14 cellular contexts compared by ENCODE assay signal in the genomic region with DNA sequence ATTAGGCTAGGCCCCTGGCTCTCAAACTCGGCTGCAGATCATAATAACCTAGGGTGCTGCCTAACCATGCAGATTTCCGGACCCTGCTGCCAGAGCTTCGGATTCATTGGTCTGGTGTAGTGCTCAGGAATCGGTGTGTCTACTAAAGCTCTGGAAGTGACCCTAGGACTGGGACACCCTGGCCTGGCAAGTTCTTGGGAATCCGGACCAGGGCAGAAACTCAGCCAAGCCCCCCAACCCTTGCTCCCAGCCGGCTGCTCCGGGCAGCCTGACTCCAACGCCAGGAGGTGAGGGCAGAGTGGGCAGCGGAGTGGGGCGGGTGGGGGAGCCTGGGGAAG. TPM values are rescaled to one million over a fixed set of nuclear protein-coding genes. Genes with fewer than 3 reads are reported as not detected.
DNase-seq lines count a peak whose midpoint lies in the region; ATAC-seq and TF ChIP-seq lines count a peak whose summit lies in the region.
"Had no signal": no experiment of that assay in that cellular context is flagged by ENCODE, and none has a peak within 500 bp of the region (broad histone marks: within the 10 kb centered on the region; RNA-seq: fewer than 3 reads in every experiment).

No MANE protein-coding gene starts in this region.

- no peak for DNase-seq in CD4-positive, alpha-beta T cell
- DNase-seq in NT2/D1 (ENCODE audit: low read depth, low spot score) (no peak), osteocyte (ENCODE audit: extremely low spot score, unreplicated experiment) (no peak), SKM-1 (lab: John Stamatoyannopoulos, UW; ENCODE audit: unreplicated experiment) (no peak), NCI-H510A (lab: John Stamatoyannopoulos, UW) (no peak)
- DNase-seq: activated naive CD4-positive, alpha-beta T cell treated with anti-CD3 and anti-CD28 coated beads for 36 hours; lower lobe of right lung; MG63 had no signal

- POLR2A ChIA-PET in CD4-positive, alpha-beta T cell (lab: Charles Lee) = no interaction called here

- no peak overlapping the region for H3K27ac Mint-ChIP-seq in CD4-positive, alpha-beta T cell
- H3K27ac Mint-ChIP-seq in osteocyte (ENCODE audit: unreplicated experiment) = no peak overlapping the region
- H3K27ac Mint-ChIP-seq: activated naive CD4-positive, alpha-beta T cell treated with anti-CD3 and anti-CD28 coated beads for 36 hours had no signal

- H3K27me3 Mint-ChIP-seq in CD4-positive, alpha-beta T cell = peaks cover 68% of the 10 kb centered on the region
- H3K27me3 Mint-ChIP-seq in osteocyte (ENCODE audit: unreplicated experiment) = peaks cover 45% of the 10 kb centered on the region

- no peak for TF ChIP-seq CTCF in CD4-positive, alpha-beta T cell (IDR thresholded peaks at IDR 0.05)
- no peak for TF ChIP-seq CTCF in osteocyte (IDR thresholded peaks at IDR 0.05)

- peak overlapping the region; percentile 16 for H3K4me3 ChIP-seq in NT2/D1 (ENCODE audit: insufficient read length, low read depth)
- peak overlapping the region; percentile 47 for H3K4me3 ChIP-seq in iPS-18a (ENCODE audit: low read length)
- H3K4me3 ChIP-seq: MG63 had no signal

- intact Hi-C loops in CD4-positive, alpha-beta T cell (cut with DNase I, micrococcal nuclease) = no loop called here

- peak overlapping the region; percentile 8 for H3K4me3 Mint-ChIP-seq in CD4-positive, alpha-beta T cell
- H3K4me3 Mint-ChIP-seq in osteocyte (ENCODE audit: unreplicated experiment) = peak overlapping the region; percentile 38
- H3K4me3 Mint-ChIP-seq: central memory CD8-positive, alpha-beta T cell had no signal

- H3K4me1 Mint-ChIP-seq in CD4-positive, alpha-beta T cell (ENCODE audit: low read depth) = peaks cover 5% of the 10 kb centered on the region
- H3K4me1 Mint-ChIP-seq in osteocyte (ENCODE audit: unreplicated experiment) = peaks cover 5% of the 10 kb centered on the region

- H3K9me3 ChIP-seq in CD4-positive, alpha-beta T cell (ENCODE audit: control insufficient read depth, low read length) = peaks cover 13% of the 10 kb centered on the region
- H3K9me3 ChIP-seq in NT2/D1 (ENCODE audit: insufficient read depth, low read length) = peaks cover 21% of the 10 kb centered on the region
- H3K9me3 ChIP-seq in iPS-18a (ENCODE audit: control insufficient read depth, low read depth, low read length) = peaks cover 8% of the 10 kb centered on the region
- H3K9me3 ChIP-seq: lower lobe of right lung had no signal

- CTCF ChIA-PET in CD4-positive, alpha-beta T cell (lab: Charles Lee) = no interaction called here

- H3K9me3 Mint-ChIP-seq in CD4-positive, alpha-beta T cell = peaks cover 11% of the 10 kb centered on the region
- H3K9me3 Mint-ChIP-seq in osteocyte (ENCODE audit: unreplicated experiment) = peaks cover 11% of the 10 kb centered on the region

- H3K4me1 ChIP-seq in NT2/D1 (ENCODE audit: insufficient read depth, insufficient read length) = peaks cover 10% of the 10 kb centered on the region
- peaks cover 13% of the 10 kb centered on the region for H3K4me1 ChIP-seq in iPS-18a (ENCODE audit: control insufficient read depth, low read depth, low read length)

- H3K36me3 Mint-ChIP-seq in CD4-positive, alpha-beta T cell (ENCODE audit: low read depth) = no peaks in the 10 kb centered on the region
- H3K36me3 Mint-ChIP-seq in osteocyte (ENCODE audit: unreplicated experiment) = no peaks in the 10 kb centered on the region

- peaks cover 15% of the 10 kb centered on the region for H3K36me3 ChIP-seq in NT2/D1 (ENCODE audit: insufficient read depth, insufficient read length, low read length)
- H3K36me3 ChIP-seq in iPS-18a (ENCODE audit: control insufficient read depth, low read depth, low read length) = no peaks in the 10 kb centered on the region
- H3K36me3 ChIP-seq: lower lobe of right lung, MG63 had no signal

- no peak for ATAC-seq in CD4-positive, alpha-beta T cell (ENCODE audit: poor library complexity)
- ATAC-seq in GM19324 (IDR thresholded peaks at IDR 0.05; ENCODE audit: low FRiP score, unreplicated experiment) (no peak), GM19455 (IDR thresholded peaks at IDR 0.05; ENCODE audit: unreplicated experiment) (no peak)

- peaks cover 54% of the 10 kb centered on the region for H3K27me3 ChIP-seq in CD4-positive, alpha-beta T cell (ENCODE audit: control insufficient read depth, insufficient read depth, low read length)
- H3K27me3 ChIP-seq in NT2/D1 (ENCODE audit: insufficient read depth, insufficient read length) (peaks cover 11% of the 10 kb centered on the region), iPS-18a (ENCODE audit: control insufficient read depth, insufficient read depth, low read length) (peaks cover 47% of the 10 kb centered on the region)
- H3K27me3 ChIP-seq: MG63 had no signal

- H3K9ac ChIP-seq in NT2/D1 (ENCODE audit: insufficient read length, low read depth) (peak overlapping the region; percentile 83), iPS-18a (ENCODE audit: low read length) (peak overlapping the region; percentile 52)

- no peak overlapping the region for H3K27ac ChIP-seq in CD4-positive, alpha-beta T cell (ENCODE audit: low read depth, low read length)
- no peak overlapping the region for H3K27ac ChIP-seq in iPS-18a (ENCODE audit: low read length)
- H3K27ac ChIP-seq: lower lobe of right lung had no signal

RNA-seq across cellular contexts. Expression of gene IGDCC3, which starts 23.0 kb away (rescaled TPM):
- total RNA-seq in CD4-positive, alpha-beta T cell = not detected
- 0.16 and 0.48 TPM in 2 replicates for total RNA-seq in osteocyte
- total RNA-seq: activated naive CD4-positive, alpha-beta T cell treated with anti-CD3 and anti-CD28 coated beads for 36 hours; epithelial cell of proximal tubule; lower lobe of right lung; osteoblast had no signal

RNA-seq across cellular contexts. Expression of gene RNU5B-1, which starts 50.3 kb away (rescaled TPM):
- total RNA-seq in CD4-positive, alpha-beta T cell = 10 to 100 TPM; 23.7 to 34.8 TPM
- 18.5 and 32.7 TPM in 2 replicates for total RNA-seq in osteocyte
- total RNA-seq: activated naive CD4-positive, alpha-beta T cell treated with anti-CD3 and anti-CD28 coated beads for 36 hours; epithelial cell of proximal tubule; osteoblast had no signal

RNA-seq across cellular contexts. Expression of gene RNU5A-1, which starts 59.0 kb away (rescaled TPM):
- total RNA-seq in CD4-positive, alpha-beta T cell = not detected
- total RNA-seq in osteocyte = not detected in 2 replicates
- total RNA-seq: activated naive CD4-positive, alpha-beta T cell treated with anti-CD3 and anti-CD28 coated beads for 36 hours; epithelial cell of proximal tubule; lower lobe of right lung; osteoblast had no signal
